ENCODE assay signal across 1 cellular context in genomic region chr9:95343725-95344287, GRCh38.
TF ChIP-seq lines count a peak whose summit lies in the region.

No MANE protein-coding gene starts in this region.

TF ChIP-seq in SK-N-SH treated with all-trans-retinoic acid at 6 μM for 48 hours, 23 proteins besides CTCF, POLR2A, EP300 and RAD21 (continued from another document):
- TF ChIP-seq, protein P1, sequence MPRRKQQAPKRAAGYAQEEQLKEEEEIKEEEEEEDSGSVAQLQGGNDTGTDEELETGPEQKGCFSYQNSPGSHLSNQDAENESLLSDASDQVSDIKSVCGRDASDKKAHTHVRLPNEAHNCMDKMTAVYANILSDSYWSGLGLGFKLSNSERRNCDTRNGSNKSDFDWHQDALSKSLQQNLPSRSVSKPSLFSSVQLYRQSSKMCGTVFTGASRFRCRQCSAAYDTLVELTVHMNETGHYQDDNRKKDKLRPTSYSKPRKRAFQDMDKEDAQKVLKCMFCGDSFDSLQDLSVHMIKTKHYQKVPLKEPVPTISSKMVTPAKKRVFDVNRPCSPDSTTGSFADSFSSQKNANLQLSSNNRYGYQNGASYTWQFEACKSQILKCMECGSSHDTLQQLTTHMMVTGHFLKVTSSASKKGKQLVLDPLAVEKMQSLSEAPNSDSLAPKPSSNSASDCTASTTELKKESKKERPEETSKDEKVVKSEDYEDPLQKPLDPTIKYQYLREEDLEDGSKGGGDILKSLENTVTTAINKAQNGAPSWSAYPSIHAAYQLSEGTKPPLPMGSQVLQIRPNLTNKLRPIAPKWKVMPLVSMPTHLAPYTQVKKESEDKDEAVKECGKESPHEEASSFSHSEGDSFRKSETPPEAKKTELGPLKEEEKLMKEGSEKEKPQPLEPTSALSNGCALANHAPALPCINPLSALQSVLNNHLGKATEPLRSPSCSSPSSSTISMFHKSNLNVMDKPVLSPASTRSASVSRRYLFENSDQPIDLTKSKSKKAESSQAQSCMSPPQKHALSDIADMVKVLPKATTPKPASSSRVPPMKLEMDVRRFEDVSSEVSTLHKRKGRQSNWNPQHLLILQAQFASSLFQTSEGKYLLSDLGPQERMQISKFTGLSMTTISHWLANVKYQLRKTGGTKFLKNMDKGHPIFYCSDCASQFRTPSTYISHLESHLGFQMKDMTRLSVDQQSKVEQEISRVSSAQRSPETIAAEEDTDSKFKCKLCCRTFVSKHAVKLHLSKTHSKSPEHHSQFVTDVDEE (CRISPR knock-in tag; IDR thresholded peaks at IDR 0.05), result no peak
- no peak for TF ChIP-seq SNAI2 (CRISPR knock-in tag; IDR thresholded peaks at IDR 0.05)
- TF ChIP-seq ZFP30 (CRISPR knock-in tag; IDR thresholded peaks at IDR 0.05), result no peak
- TF ChIP-seq ZNF565 (CRISPR knock-in tag; conservative IDR thresholded peaks at IDR 0.05; ENCODE audit: low read depth), result no peak
- TF ChIP-seq GLIS3 (CRISPR knock-in tag; IDR thresholded peaks at IDR 0.05), result no peak
